In genomic region chr18:76519156-76519549, GRCh38 we compare ENCODE assay signal across 9 cellular contexts. TPM values are rescaled to one million over a fixed set of nuclear protein-coding genes. Genes with fewer than 3 reads are reported as not detected.
DNase-seq lines count a peak whose midpoint lies in the region; ATAC-seq and TF ChIP-seq lines count a peak whose summit lies in the region.
"Had no signal": no experiment of that assay in that cellular context is flagged by ENCODE, and none has a peak within 500 bp of the region (broad histone marks: within the 10 kb centered on the region; RNA-seq: fewer than 3 reads in every experiment).

No MANE protein-coding gene starts in this region.

- H3K36me3 ChIP-seq in HUES64 (ENCODE audit: insufficient read depth, low read length) = no peaks in the 10 kb centered on the region
- no peaks in the 10 kb centered on the region for H3K36me3 ChIP-seq in CD8-positive, alpha-beta T cell (ENCODE audit: insufficient read depth, low read length)

- no peak overlapping the region for H3K27ac ChIP-seq in HUES64 (ENCODE audit: low read depth, low read length)
- no peak overlapping the region for H3K27ac ChIP-seq in right cardiac atrium (ENCODE audit: low read length)
- H3K27ac ChIP-seq in CD8-positive, alpha-beta T cell (ENCODE audit: low read depth, low read length) = no peak overlapping the region

- H3K36me3 Mint-ChIP-seq in WTC11 = no peaks in the 10 kb centered on the region
- H3K36me3 Mint-ChIP-seq in CD8-positive, alpha-beta T cell = no peaks in the 10 kb centered on the region

- H3K9ac ChIP-seq in HUES64 (ENCODE audit: low read depth, low read length) = peak overlapping the region; percentile 72; the same call in 1 of the 2 replicates

- 14% methylated on average over 11 of the region's 11 CpGs for WGBS in HUES64
- 24% methylated on average over 11 of the region's 11 CpGs for WGBS in right cardiac atrium

- peak; percentile 40 for ATAC-seq in WTC11
- peak; percentile 43 to 47 for ATAC-seq in right cardiac atrium
- ATAC-seq in CD8-positive, alpha-beta T cell = no peak
- no peak for ATAC-seq in GM18873 (IDR thresholded peaks at IDR 0.05; ENCODE audit: low FRiP score, unreplicated experiment)
- ATAC-seq: activated CD4-positive, CD25-positive, alpha-beta regulatory T cell treated with anti-CD3 and anti-CD28 coated beads, Interleukin-2, amount 50 U/mL, for 24 hours had no signal

- H3K4me3 Mint-ChIP-seq in WTC11 = peak overlapping the region; percentile 74
- no peak overlapping the region for H3K4me3 Mint-ChIP-seq in CD8-positive, alpha-beta T cell

- no peaks in the 10 kb centered on the region for H3K9me3 Mint-ChIP-seq in WTC11
- H3K9me3 Mint-ChIP-seq in CD8-positive, alpha-beta T cell = no peaks in the 10 kb centered on the region

- DNase-seq in WTC11 (ENCODE audit: low spot score) (no peak), right cardiac atrium (no peak), skeletal muscle cell (ENCODE audit: low read depth) (no peak), head of caudate nucleus (no peak), pons (ENCODE audit: low spot score) (no peak)
- no peak for DNase-seq in CD8-positive, alpha-beta T cell

- H3K27me3 Mint-ChIP-seq in WTC11 (ENCODE audit: low read depth) = no peaks in the 10 kb centered on the region; the same call in 1 of the 2 replicates
- peaks cover 34% of the 10 kb centered on the region for H3K27me3 Mint-ChIP-seq in CD8-positive, alpha-beta T cell (ENCODE audit: low read depth)

- TF ChIP-seq CTCF in WTC11 (IDR thresholded peaks at IDR 0.05) = no peak
- TF ChIP-seq CTCF in CD8-positive, alpha-beta T cell (IDR thresholded peaks at IDR 0.05) = no peak

- CTCF ChIA-PET in WTC11 (lab: Charles Lee) = interaction anchor here (0.7 to 2.0 kb wide), 9 partner anchors 15 to 1177 kb away, joined by 3 to 15 read pairs (median 4); no protein-coding TSS in a partner anchor
- CTCF ChIA-PET in CD8-positive, alpha-beta T cell (lab: Charles Lee) = no interaction called here

- H3K9me3 ChIP-seq in HUES64 (ENCODE audit: insufficient read depth, low read depth, low read length) (no peaks in the 10 kb centered on the region), right cardiac atrium (ENCODE audit: control insufficient read depth, low read length) (no peaks in the 10 kb centered on the region)
- no peaks in the 10 kb centered on the region for H3K9me3 ChIP-seq in CD8-positive, alpha-beta T cell (ENCODE audit: low read length)

- H3K4me1 ChIP-seq in HUES64 (ENCODE audit: insufficient read depth, low read length) (peaks cover 35% of the 10 kb centered on the region), right cardiac atrium (ENCODE audit: control insufficient read depth, insufficient read depth, low read length) (no peaks in the 10 kb centered on the region)
- H3K4me1 ChIP-seq in CD8-positive, alpha-beta T cell (ENCODE audit: insufficient read depth, low read length) = peaks cover 11% of the 10 kb centered on the region

- peak overlapping the region; percentile 90 for H3K27ac Mint-ChIP-seq in WTC11
- H3K27ac Mint-ChIP-seq in CD8-positive, alpha-beta T cell = no peak overlapping the region

- H3K27me3 ChIP-seq in HUES64 (ENCODE audit: insufficient read depth, low read length) = peaks cover 11% of the 10 kb centered on the region; the same call in 1 of the 2 replicates
- H3K27me3 ChIP-seq in right cardiac atrium (ENCODE audit: control insufficient read depth, insufficient read depth) = no peaks in the 10 kb centered on the region
- peaks cover 5% of the 10 kb centered on the region for H3K27me3 ChIP-seq in CD8-positive, alpha-beta T cell (ENCODE audit: insufficient read depth, low read length)

- intact Hi-C loops in right cardiac atrium (cut with DNase I) (no loop called here), head of caudate nucleus (cut with DNase I) (no loop called here)
- intact Hi-C loops in CD8-positive, alpha-beta T cell (cut with DNase I, micrococcal nuclease) = no loop called here

- POLR2A ChIA-PET in WTC11 (lab: Charles Lee) = interaction anchor here (1.2 to 1.6 kb wide), 4 partner anchors 10 to 101 kb away, joined by 3 to 6 read pairs (median 4); partner anchors contain the start of gene ZNF516
- POLR2A ChIA-PET in CD8-positive, alpha-beta T cell (lab: Charles Lee) = no interaction called here

- H3K4me3 ChIP-seq in HUES64 (ENCODE audit: low read length) (peak overlapping the region; percentile 57), right cardiac atrium (ENCODE audit: low read length) (peak overlapping the region; percentile 12), skeletal muscle cell (ENCODE audit: low read depth, low read length) (peak overlapping the region; percentile 24)
- no peak overlapping the region for H3K4me3 ChIP-seq in CD8-positive, alpha-beta T cell (ENCODE audit: low read depth, low read length)

- peaks cover 52% of the 10 kb centered on the region for H3K4me1 Mint-ChIP-seq in WTC11
- peaks cover 10% of the 10 kb centered on the region for H3K4me1 Mint-ChIP-seq in CD8-positive, alpha-beta T cell (ENCODE audit: low read depth)

TF ChIP-seq in WTC11, 78 proteins besides CTCF, POLR2A, EP300 and RAD21:
- TF ChIP-seq TP53 (CRISPR knock-in tag; IDR thresholded peaks at IDR 0.05) = no peak
- no peak for TF ChIP-seq ATF2 (CRISPR knock-in tag; IDR thresholded peaks at IDR 0.05; ENCODE audit: borderline replicate concordance, low read depth)
- no peak for TF ChIP-seq PRRX2 (CRISPR knock-in tag; IDR thresholded peaks at IDR 0.05)
- TF ChIP-seq ZNF138 (CRISPR knock-in tag; conservative IDR thresholded peaks at IDR 0.05) = no peak
- TF ChIP-seq GTF2I (CRISPR knock-in tag; conservative IDR thresholded peaks at IDR 0.05) = no peak
- TF ChIP-seq, protein P1, sequence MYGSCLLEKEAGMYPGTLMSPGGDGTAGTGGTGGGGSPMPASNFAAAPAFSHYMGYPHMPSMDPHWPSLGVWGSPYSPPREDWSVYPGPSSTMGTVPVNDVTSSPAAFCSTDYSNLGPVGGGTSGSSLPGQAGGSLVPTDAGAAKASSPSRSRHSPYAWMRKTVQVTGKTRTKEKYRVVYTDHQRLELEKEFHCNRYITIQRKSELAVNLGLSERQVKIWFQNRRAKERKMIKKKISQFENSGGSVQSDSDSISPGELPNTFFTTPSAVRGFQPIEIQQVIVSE (CRISPR knock-in tag; IDR thresholded peaks at IDR 0.05; ENCODE audit: borderline replicate concordance) = no peak
- no peak for TF ChIP-seq MXD4 (CRISPR knock-in tag; IDR thresholded peaks at IDR 0.05; ENCODE audit: borderline replicate concordance)
- TF ChIP-seq, protein P2, sequence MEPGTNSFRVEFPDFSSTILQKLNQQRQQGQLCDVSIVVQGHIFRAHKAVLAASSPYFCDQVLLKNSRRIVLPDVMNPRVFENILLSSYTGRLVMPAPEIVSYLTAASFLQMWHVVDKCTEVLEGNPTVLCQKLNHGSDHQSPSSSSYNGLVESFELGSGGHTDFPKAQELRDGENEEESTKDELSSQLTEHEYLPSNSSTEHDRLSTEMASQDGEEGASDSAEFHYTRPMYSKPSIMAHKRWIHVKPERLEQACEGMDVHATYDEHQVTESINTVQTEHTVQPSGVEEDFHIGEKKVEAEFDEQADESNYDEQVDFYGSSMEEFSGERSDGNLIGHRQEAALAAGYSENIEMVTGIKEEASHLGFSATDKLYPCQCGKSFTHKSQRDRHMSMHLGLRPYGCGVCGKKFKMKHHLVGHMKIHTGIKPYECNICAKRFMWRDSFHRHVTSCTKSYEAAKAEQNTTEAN (CRISPR knock-in tag; IDR thresholded peaks at IDR 0.05) = no peak
- TF ChIP-seq NR2C2 (CRISPR knock-in tag; IDR thresholded peaks at IDR 0.05) = no peak
TF ChIP-seq in WTC11: peak in this region for 0.

RNA-seq across cellular contexts. Expression of gene ZNF516, which starts 24.1 kb away (rescaled TPM):
- 14.7 TPM for polyA plus RNA-seq in HUES64 (2013, experiment 1 of 2)
- polyA plus RNA-seq in HUES64 (2013, experiment 2 of 2) = 25.5 TPM
- total RNA-seq in WTC11 (2021) (47.3 to 58.6 TPM (median 50.1 TPM) in 3 replicates), right cardiac atrium (10 to 100 TPM; 11.0 to 16.2 (median 12.3) TPM)
- polyA plus RNA-seq in right cardiac atrium = 4.8 TPM
- total RNA-seq in CD8-positive, alpha-beta T cell = 10 to 100 TPM; 19.5 to 19.6 TPM

Comparison
In these comparisons a context has a peak if more than half of its experiments do, and no peak if none do; other contexts are left out.
1. ATAC-seq: peak in WTC11 (single experiment) and right cardiac atrium (2 of 2); none in CD8-positive, alpha-beta T cell (single experiment) and GM18873 (single experiment).